Comparison of ENCODE assay signal across 8 cellular contexts in genomic region chr2:20349457-20350034, GRCh38. TPM values are rescaled to one million over a fixed set of nuclear protein-coding genes. Genes with fewer than 3 reads are reported as not detected.
DNase-seq lines count a peak whose midpoint lies in the region; ATAC-seq and TF ChIP-seq lines count a peak whose summit lies in the region.

No MANE protein-coding gene starts in this region.

- no peak for ATAC-seq in naive thymus-derived CD4-positive, alpha-beta T cell
- ATAC-seq in GM18909 (IDR thresholded peaks at IDR 0.05; ENCODE audit: poor library complexity, unreplicated experiment), result no peak

- H3K27ac Mint-ChIP-seq in naive thymus-derived CD4-positive, alpha-beta T cell, result peak overlapping the region in 6 of 9 donors; percentile 84 to 95 (median 88)

- DNase-seq in MG63 (no peak), coronary artery (ENCODE audit: low spot score) (no peak), occipital lobe (lab: John Stamatoyannopoulos, UW) (no peak), NCI-H1417 treated with DMSO at 0.1 percent for 48 hours (lab: John Stamatoyannopoulos, UW) (no peak), DMS153 treated with DMSO at 0.1 percent for 48 hours (lab: John Stamatoyannopoulos, UW; ENCODE audit: unreplicated experiment) (no peak)
- no peak for DNase-seq in naive thymus-derived CD4-positive, alpha-beta T cell

- H3K4me2 ChIP-seq in BLaER1 treated with 17β-estradiol and CSF1 and Interleukin-3, amounts not matched to agents 10 nM and 100 nM, result peak overlapping the region; percentile 76 to 96 (median 84)

- POLR2A ChIA-PET in naive thymus-derived CD4-positive, alpha-beta T cell (lab: Charles Lee), result interaction anchor here (0.6 to 1.7 kb wide), 7 partner anchors 11 to 300 kb away, joined by 3 to 8 read pairs (median 5); partner anchors contain the start of gene RHOB

- intact Hi-C loops in naive thymus-derived CD4-positive, alpha-beta T cell (cut with micrococcal nuclease), result loop anchor here (1.0 to 10.0 kb wide), 11 partner anchors 8 to 1005 kb away; partner anchors contain the start of genes LAPTM4A (in 2 of the 2), HS1BP3 (in 1 of the 2), LDAH (in 1 of the 2) and RHOB (in 1 of the 2)

- H3K9me3 Mint-ChIP-seq in naive thymus-derived CD4-positive, alpha-beta T cell, result peaks cover 0 to 2% (median 0%) of the 10 kb centered on the region in 11 donors

- H3K4me1 Mint-ChIP-seq in naive thymus-derived CD4-positive, alpha-beta T cell, result peaks cover 30 to 56% (median 52%) of the 10 kb centered on the region in 7 donors

- H3K27ac ChIP-seq in BLaER1 treated with 17β-estradiol and CSF1 and Interleukin-3, amounts not matched to agents 10 nM and 100 nM, result peak overlapping the region; percentile 89 to 100 (median 99)
- peak overlapping the region; percentile 96 for H3K27ac ChIP-seq in coronary artery
- H3K27ac ChIP-seq in naive thymus-derived CD4-positive, alpha-beta T cell (ENCODE audit: low read depth, low read length), result peak overlapping the region; percentile 94

- H3K36me3 ChIP-seq in BLaER1 treated with 17β-estradiol and CSF1 and Interleukin-3, amounts not matched to agents 10 nM and 100 nM, result peaks cover 21 to 44% (median 32%) of the 10 kb centered on the region in 11 experiments; a peak in 18 of 22 replicates
- H3K36me3 ChIP-seq in MG63, result peaks cover 21% of the 10 kb centered on the region
- no peaks in the 10 kb centered on the region for H3K36me3 ChIP-seq in naive thymus-derived CD4-positive, alpha-beta T cell (ENCODE audit: control insufficient read depth in 2 of 3, insufficient read depth in 3 of 3, low read length in 3 of 3)

- no peak for TF ChIP-seq CTCF in coronary artery (IDR thresholded peaks at IDR 0.05)

- H3K4me3 Mint-ChIP-seq in naive thymus-derived CD4-positive, alpha-beta T cell, result peak overlapping the region in 3 of 10 donors; percentile 86 to 94 (median 93)

- H3K27me3 Mint-ChIP-seq in naive thymus-derived CD4-positive, alpha-beta T cell, result no peaks in the 10 kb centered on the region

- no peaks in the 10 kb centered on the region for H3K27me3 ChIP-seq in BLaER1 treated with 17β-estradiol and CSF1 and Interleukin-3, amounts not matched to agents 10 nM and 100 nM
- H3K27me3 ChIP-seq in MG63, result no peaks in the 10 kb centered on the region
- no peaks in the 10 kb centered on the region for H3K27me3 ChIP-seq in naive thymus-derived CD4-positive, alpha-beta T cell (ENCODE audit: control insufficient read depth in 2 of 2, insufficient read depth in 2 of 2, low read length in 2 of 2)

- no peaks in the 10 kb centered on the region for H3K9me3 ChIP-seq in BLaER1 treated with 17β-estradiol and CSF1 and Interleukin-3, amounts not matched to agents 10 nM and 100 nM (replicated peaks in 1 of 11)
- no peaks in the 10 kb centered on the region for H3K9me3 ChIP-seq in MG63
- H3K9me3 ChIP-seq in naive thymus-derived CD4-positive, alpha-beta T cell (ENCODE audit: control insufficient read depth in 2 of 3, low read length in 3 of 3), result no peaks in the 10 kb centered on the region

- peak overlapping the region; percentile 66 to 92 (median 85) for H3K4me3 ChIP-seq in BLaER1 treated with 17β-estradiol and CSF1 and Interleukin-3, amounts not matched to agents 10 nM and 100 nM
- H3K4me3 ChIP-seq in MG63 (peak overlapping the region; percentile 92), coronary artery (peak overlapping the region; percentile 91)
- H3K4me3 ChIP-seq in naive thymus-derived CD4-positive, alpha-beta T cell (ENCODE audit: low read length), result peak overlapping the region; percentile 85

- peaks cover 55 to 58% (median 56%) of the 10 kb centered on the region in 11 experiments for H4K20me1 ChIP-seq in BLaER1 treated with 17β-estradiol and CSF1 and Interleukin-3, amounts not matched to agents 10 nM and 100 nM

- peaks cover 36 to 76% (median 48%) of the 10 kb centered on the region in 10 experiments for H3K4me1 ChIP-seq in BLaER1 treated with 17β-estradiol and CSF1 and Interleukin-3, amounts not matched to agents 10 nM and 100 nM
- H3K4me1 ChIP-seq in naive thymus-derived CD4-positive, alpha-beta T cell (ENCODE audit: control insufficient read depth in 2 of 2, insufficient read depth in 2 of 2, low read length in 2 of 2), result peaks cover 37 to 53% of the 10 kb centered on the region in 2 donors

- CTCF ChIA-PET in naive thymus-derived CD4-positive, alpha-beta T cell (lab: Charles Lee), result interaction anchor here (0.6 to 2.1 kb wide), 4 partner anchors 23 to 302 kb away, joined by 3 to 11 read pairs (median 4); partner anchors contain the start of gene HS1BP3

- H3K9ac ChIP-seq in BLaER1 treated with 17β-estradiol and CSF1 and Interleukin-3, amounts not matched to agents 10 nM and 100 nM, result peak overlapping the region; percentile 95 to 100 (median 99)

- H3K36me3 Mint-ChIP-seq in naive thymus-derived CD4-positive, alpha-beta T cell, result peaks cover 0 to 18% (median 4%) of the 10 kb centered on the region in 5 donors

RNA-seq across cellular contexts. Expression of gene PUM2, which starts 1.1 kb away (rescaled TPM):
- total RNA-seq in MG63 (2014; rRNA removed; shearing (Covaris generic); ENCODE audit: low replicate concordance), result 26.1 and 27.2 TPM in 2 replicates
- 100 to 1,000 TPM; 105 to 178 (median 137) TPM for total RNA-seq in naive thymus-derived CD4-positive, alpha-beta T cell
- polyA plus RNA-seq in naive thymus-derived CD4-positive, alpha-beta T cell, result 10 to 100 TPM; 19.2 to 20.1 TPM
- 177 TPM for total RNA-seq in occipital lobe
